In the genomic region with DNA sequence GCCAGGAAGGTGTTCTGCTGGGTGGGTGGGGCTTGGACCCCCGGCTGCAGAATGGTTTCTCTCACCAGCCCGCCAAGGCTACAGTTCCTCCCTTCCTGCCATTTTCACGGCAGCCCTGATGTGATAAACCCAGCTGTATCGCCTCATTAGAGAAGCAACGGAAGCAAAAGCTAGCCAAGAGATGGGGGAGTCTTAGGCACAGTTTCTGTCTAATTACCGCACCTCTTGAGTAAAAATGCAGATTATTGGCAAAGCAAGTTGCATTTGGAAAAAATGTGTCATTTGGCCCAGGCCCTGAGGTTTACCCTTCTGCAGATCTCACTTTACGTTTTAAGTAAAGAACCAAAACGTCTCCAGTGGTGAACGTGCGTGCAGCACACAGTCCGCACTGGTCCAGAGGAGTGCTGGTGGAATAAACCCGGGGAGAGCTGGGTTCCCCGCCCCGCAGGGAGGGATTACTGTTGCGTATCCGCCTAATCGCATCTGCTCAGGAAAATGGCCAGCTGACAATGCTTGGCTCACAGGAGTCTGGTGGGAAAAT, we compare ENCODE assay signal across 8 cellular contexts.
DNase-seq lines count a peak whose midpoint lies in the region; ATAC-seq and TF ChIP-seq lines count a peak whose summit lies in the region.

No MANE protein-coding gene starts in this region.

- no peak for TF ChIP-seq POLR2A in esophagus muscularis mucosa (IDR thresholded peaks at IDR 0.05; ENCODE audit: low read depth)

- no peaks in the 10 kb centered on the region for H3K27me3 Mint-ChIP-seq in CD4-positive, CD25-positive, alpha-beta regulatory T cell
- H3K27me3 Mint-ChIP-seq in neural progenitor cell (ENCODE audit: insufficient read depth, low read depth) = no peaks in the 10 kb centered on the region

- H3K9me3 ChIP-seq in CD4-positive, CD25-positive, alpha-beta regulatory T cell (ENCODE audit: control insufficient read depth in 2 of 2, low read length in 2 of 2) = no peaks in the 10 kb centered on the region
- H3K9me3 ChIP-seq in esophagus muscularis mucosa = no peaks in the 10 kb centered on the region
- no peaks in the 10 kb centered on the region for H3K9me3 ChIP-seq in neural progenitor cell (ENCODE audit: low read depth)

- no peaks in the 10 kb centered on the region for H3K4me1 ChIP-seq in CD4-positive, CD25-positive, alpha-beta regulatory T cell (ENCODE audit: control insufficient read depth, insufficient read depth, low read length, poor library complexity, severe bottlenecking)
- H3K4me1 ChIP-seq in esophagus muscularis mucosa = peaks cover 12 to 49% (median 41%) of the 10 kb centered on the region in 4 donors
- peaks cover 15% of the 10 kb centered on the region for H3K4me1 ChIP-seq in neural progenitor cell

- H3K27me3 ChIP-seq in CD4-positive, CD25-positive, alpha-beta regulatory T cell (ENCODE audit: control insufficient read depth, insufficient read depth, low read length) = no peaks in the 10 kb centered on the region
- H3K27me3 ChIP-seq in esophagus muscularis mucosa (no peaks in the 10 kb centered on the region), neural progenitor cell (no peaks in the 10 kb centered on the region)

- no peak for TF ChIP-seq EP300 in esophagus muscularis mucosa (IDR thresholded peaks at IDR 0.05)

- peak overlapping the region in 1 of 4 donors; percentile 60 for H3K4me3 Mint-ChIP-seq in CD4-positive, CD25-positive, alpha-beta regulatory T cell
- H3K4me3 Mint-ChIP-seq in neural progenitor cell = no peak overlapping the region

- no peak overlapping the region for H3K9ac ChIP-seq in neural progenitor cell

- peaks cover 29% of the 10 kb centered on the region for H3K36me3 Mint-ChIP-seq in CD4-positive, CD25-positive, alpha-beta regulatory T cell
- H3K36me3 Mint-ChIP-seq in neural progenitor cell = peaks cover 21% of the 10 kb centered on the region

- intact Hi-C loops in esophagus muscularis mucosa (cut with DNase I) = no loop called here

- H3K36me3 ChIP-seq in CD4-positive, CD25-positive, alpha-beta regulatory T cell (ENCODE audit: control insufficient read depth, insufficient read depth, low read length) = peaks cover 3% of the 10 kb centered on the region
- H3K36me3 ChIP-seq in esophagus muscularis mucosa (peaks cover 0 to 13% (median 3%) of the 10 kb centered on the region in 4 donors), neural progenitor cell (no peaks in the 10 kb centered on the region)

- TF ChIP-seq CTCF in esophagus muscularis mucosa (IDR thresholded peaks at IDR 0.05) = no peak
- no peak for TF ChIP-seq CTCF in neural progenitor cell (IDR thresholded peaks at IDR 0.05)

- H3K4me3 ChIP-seq in CD4-positive, CD25-positive, alpha-beta regulatory T cell (ENCODE audit: low read depth, low read length) = peak overlapping the region; percentile 18
- H3K4me3 ChIP-seq in esophagus muscularis mucosa (peak overlapping the region; percentile 5 to 36 (median 26)), neural progenitor cell (no peak overlapping the region)

- H3K79me2 ChIP-seq in neural progenitor cell (ENCODE audit: low read depth) = peaks cover 4% of the 10 kb centered on the region

- 49% methylated on average over 17 of the region's 17 CpGs for WGBS in esophagus muscularis mucosa

- no peak overlapping the region for H3K27ac ChIP-seq in CD4-positive, CD25-positive, alpha-beta regulatory T cell (ENCODE audit: insufficient read depth, low read length, poor library complexity, severe bottlenecking)
- H3K27ac ChIP-seq in esophagus muscularis mucosa (replicated peaks in 1 of 4) (peak overlapping the region; percentile 1 to 40 (median 28)), neural progenitor cell (no peak overlapping the region)

- peak overlapping the region; percentile 41 for H3K4me2 ChIP-seq in neural progenitor cell

- H2AFZ ChIP-seq in neural progenitor cell (replicated peaks) = no peak overlapping the region

- ATAC-seq in CD4-positive, CD25-positive, alpha-beta regulatory T cell (ENCODE audit: low read depth in 2 of 2) = no peak
- no peak for ATAC-seq in HG03442 (IDR thresholded peaks at IDR 0.05; ENCODE audit: unreplicated experiment)

- H3K9me3 Mint-ChIP-seq in CD4-positive, CD25-positive, alpha-beta regulatory T cell = peaks cover 0 to 1% (median 0%) of the 10 kb centered on the region in 7 donors
- H3K9me3 Mint-ChIP-seq in neural progenitor cell = no peaks in the 10 kb centered on the region

- no peaks in the 10 kb centered on the region for H4K20me1 ChIP-seq in neural progenitor cell (ENCODE audit: low read depth)

- peaks cover 5 to 25% (median 17%) of the 10 kb centered on the region in 4 donors for H3K4me1 Mint-ChIP-seq in CD4-positive, CD25-positive, alpha-beta regulatory T cell
- peaks cover 34% of the 10 kb centered on the region for H3K4me1 Mint-ChIP-seq in neural progenitor cell

- H3K27ac Mint-ChIP-seq in CD4-positive, CD25-positive, alpha-beta regulatory T cell = peak overlapping the region in 2 of 3 donors; percentile 5 to 24
- peak overlapping the region; percentile 15 for H3K27ac Mint-ChIP-seq in neural progenitor cell

- no peaks in the 10 kb centered on the region for H3F3A ChIP-seq in neural progenitor cell (ENCODE audit: low read depth)

- DNase-seq in CD4-positive, CD25-positive, alpha-beta regulatory T cell = peak in 1 of 3 donors; percentile 42
- DNase-seq in NCI-H524 treated with DMSO at 0.1 percent for 48 hours (lab: John Stamatoyannopoulos, UW) = peak; percentile 58
- no peak for DNase-seq in esophagus muscularis mucosa (ENCODE audit: extremely low spot score)
- peak; percentile 62 for DNase-seq in neural progenitor cell (ENCODE audit: low spot score)
- DNase-seq in GM19238 (ENCODE audit: insufficient read length, low spot score) = no peak
- no peak for DNase-seq in stimulated activated CD4-positive, alpha-beta T cell treated with anti-CD3 and anti-CD28 coated beads, Interleukin-12 subunit alpha, Interleukin-12 subunit beta, amount 100 ng/mL, for 4 hours
- no peak for DNase-seq in NOMO-1 (lab: John Stamatoyannopoulos, UW; ENCODE audit: unreplicated experiment in 2 of 2)

Comparison
In these comparisons a context has a peak if more than half of its experiments do, and no peak if none do; other contexts are left out.
1. DNase-seq: peak in NCI-H524 treated with DMSO at 0.1 percent for 48 hours (single experiment) and neural progenitor cell (single experiment); none in esophagus muscularis mucosa (single experiment), GM19238 (single experiment), stimulated activated CD4-positive, alpha-beta T cell treated with anti-CD3 and anti-CD28 coated beads, Interleukin-12 subunit alpha, Interleukin-12 subunit beta, amount 100 ng/mL, for 4 hours (single experiment) and NOMO-1 (0 of 2).
2. H3K27ac ChIP-seq: peak in esophagus muscularis mucosa (4 of 4); none in CD4-positive, CD25-positive, alpha-beta regulatory T cell (single experiment) and neural progenitor cell (single experiment).